Comparison of ENCODE assay signal across 26 cellular contexts in genomic region chr3:64830681-64831080, GRCh38.
"Had no signal": no experiment of that assay in that cellular context is flagged by ENCODE, and none has a peak within 500 bp of the region (broad histone marks: within the 10 kb centered on the region; RNA-seq: fewer than 3 reads in every experiment).

No MANE protein-coding gene starts in this region.

- H3K4me1 ChIP-seq: colonic mucosa, foreskin keratinocyte, heart left ventricle, pancreas had no signal

- H2AFZ ChIP-seq: hepatocyte had no signal

- H3K36me3 ChIP-seq: colonic mucosa, esophagus muscularis mucosa, heart left ventricle, neutrophil, pancreas, stomach had no signal

- H3K36me3 Mint-ChIP-seq: naive thymus-derived CD4-positive, alpha-beta T cell; stimulated activated effector memory CD8-positive, alpha-beta T cell treated with anti-CD3 and anti-CD28 coated beads, Interleukin-12 subunit alpha, Interleukin-12 subunit beta, amount 100 ng/mL, for 72 hours; type B pancreatic cell had no signal

- H3K4me3 Mint-ChIP-seq: dendritic cell treated with granulocyte-macrophage colony-stimulating factor and Interleukin-4, amounts not matched to agents 40 ng/mL and 50 ng/mL, for 4 days; endodermal cell; naive thymus-derived CD4-positive, alpha-beta T cell; nephron progenitor cell; stimulated activated effector memory CD8-positive, alpha-beta T cell treated with anti-CD3 and anti-CD28 coated beads, Interleukin-12 subunit alpha, Interleukin-12 subunit beta, amount 100 ng/mL, for 72 hours; type B pancreatic cell had no signal

- H3K27me3 Mint-ChIP-seq: dendritic cell treated with granulocyte-macrophage colony-stimulating factor and Interleukin-4, amounts not matched to agents 40 ng/mL and 50 ng/mL, for 4 days; naive thymus-derived CD4-positive, alpha-beta T cell had no signal

- H3K9me3 ChIP-seq: colonic mucosa, esophagus muscularis mucosa, gastroesophageal sphincter, heart left ventricle, neutrophil, pancreas, stomach, tibial artery had no signal

- H3K4me3 ChIP-seq: colonic mucosa, esophagus muscularis mucosa, gastroesophageal sphincter, heart left ventricle, hepatocyte, lung, pancreas, stomach, tibial artery had no signal

- FAIRE-seq: kidney, pancreas had no signal

- H3K9me3 Mint-ChIP-seq: dendritic cell treated with granulocyte-macrophage colony-stimulating factor and Interleukin-4, amounts not matched to agents 40 ng/mL and 50 ng/mL, for 4 days; endodermal cell; nephron progenitor cell; type B pancreatic cell had no signal

- H3K27ac Mint-ChIP-seq: dendritic cell treated with granulocyte-macrophage colony-stimulating factor and Interleukin-4, amounts not matched to agents 40 ng/mL and 50 ng/mL, for 4 days; endodermal cell; naive thymus-derived CD4-positive, alpha-beta T cell; nephron progenitor cell; stimulated activated effector memory CD8-positive, alpha-beta T cell treated with anti-CD3 and anti-CD28 coated beads, Interleukin-12 subunit alpha, Interleukin-12 subunit beta, amount 100 ng/mL, for 72 hours; type B pancreatic cell had no signal

- H3K27ac ChIP-seq: colonic mucosa, esophagus muscularis mucosa, foreskin keratinocyte, gastroesophageal sphincter, heart left ventricle, hepatocyte, neutrophil, pancreas, stomach, tibial artery had no signal

- H3K4me2 ChIP-seq: hepatocyte had no signal

- DNase-seq: colonic mucosa; effector CD8-positive, alpha-beta T cell; endodermal cell; foreskin keratinocyte; heart left ventricle; kidney; mesenchymal stem cell; midbrain; naive thymus-derived CD4-positive, alpha-beta T cell; nephron progenitor cell; pancreas; stimulated activated CD4-positive, alpha-beta T cell treated with anti-CD3 and anti-CD28 coated beads, Interleukin-2, amount 100 ng/mL, for 24 hours; stimulated activated CD4-positive, alpha-beta T cell treated with anti-CD3 and anti-CD28 coated beads, Interleukin-4, amount 100 ng/mL, for 24 hours; stimulated activated naive CD4-positive, alpha-beta T cell treated with Interleukin-2 at 50 U/mL for 16 hours; stomach; tibial artery had no signal

- H3K4me1 Mint-ChIP-seq: naive thymus-derived CD4-positive, alpha-beta T cell; stimulated activated effector memory CD8-positive, alpha-beta T cell treated with anti-CD3 and anti-CD28 coated beads, Interleukin-12 subunit alpha, Interleukin-12 subunit beta, amount 100 ng/mL, for 72 hours had no signal

- ATAC-seq: foreskin keratinocyte; gastroesophageal sphincter; heart left ventricle; left lobe of liver; naive thymus-derived CD4-positive, alpha-beta T cell; pancreas; sciatic nerve; stimulated activated effector memory CD8-positive, alpha-beta T cell treated with anti-CD3 and anti-CD28 coated beads, Interleukin-12 subunit alpha, Interleukin-12 subunit beta, amount 100 ng/mL, for 72 hours had no signal

- H3K27me3 ChIP-seq: colonic mucosa, esophagus muscularis mucosa, foreskin keratinocyte, gastroesophageal sphincter, heart left ventricle, hepatocyte, neutrophil, pancreas, stomach, tibial artery had no signal

- H3K79me2 ChIP-seq: hepatocyte had no signal
